31 cellular contexts compared by ENCODE assay signal in genomic region chr2:47097563-47097962, GRCh38. TPM values are rescaled to one million over a fixed set of nuclear protein-coding genes. Genes with fewer than 3 reads are reported as not detected.
"Had no signal": no experiment of that assay in that cellular context is flagged by ENCODE, and none has a peak within 500 bp of the region (broad histone marks: within the 10 kb centered on the region; RNA-seq: fewer than 3 reads in every experiment).

No MANE protein-coding gene starts in this region.

- DNase-seq: naive thymus-derived CD4-positive, alpha-beta T cell; natural killer cell; nucleus accumbens; pancreas; right cardiac atrium; spleen; stimulated activated CD4-positive, alpha-beta T cell treated with anti-CD3 and anti-CD28 coated beads, Interleukin-12 subunit alpha, Interleukin-12 subunit beta, amount 100 ng/mL, for 4 hours; stimulated activated CD4-positive, alpha-beta T cell treated with anti-CD3 and anti-CD28 coated beads, Interleukin-1b, Interleukin-23, amount 100 ng/mL, for 48 hours; stimulated activated CD4-positive, alpha-beta T cell treated with anti-CD3 and anti-CD28 coated beads, Interleukin-4, amount 100 ng/mL, for 1 hour; stimulated activated CD4-positive, alpha-beta T cell treated with anti-CD3 and anti-CD28 coated beads, Interleukin-4, amount 100 ng/mL, for 4 hours; stimulated activated CD8-positive, alpha-beta memory T cell treated with anti-CD3 and anti-CD28 coated beads, Interleukin-4, amount 100 ng/mL, for 48 hours; stimulated activated naive CD4-positive, alpha-beta T cell; stimulated activated naive CD8-positive, alpha-beta T cell treated with anti-CD3 and anti-CD28 coated beads, Interleukin-15, amount 100 ng/mL, for 72 hours; stimulated activated naive CD8-positive, alpha-beta T cell treated with anti-CD3 and anti-CD28 coated beads, Interleukin-15, Interleukin-2, amounts not matched to agents 100 U/mL and 50 U/mL, for 24 hours; substantia nigra; testis; tibial artery; transverse colon; upper lobe of right lung had no signal

- H3K27ac ChIP-seq: neural progenitor cell, neutrophil, pancreas, prostate gland, skin epidermis, spleen, suprapubic skin, testis, tibial artery, upper lobe of right lung, vagina had no signal

- H3K27me3 ChIP-seq: neural progenitor cell, neutrophil, pancreas, spleen, suprapubic skin, testis, tibial artery, transverse colon, upper lobe of right lung, vagina had no signal

- H3K9me3 ChIP-seq: neutrophil, pancreas, prostate gland, spleen, suprapubic skin, testis, tibial artery, transverse colon, upper lobe of right lung, vagina had no signal

- H3K4me2 ChIP-seq: neural progenitor cell, smooth muscle cell had no signal

- H2AFZ ChIP-seq: neural progenitor cell had no signal

- H3K36me3 ChIP-seq: neural progenitor cell, neutrophil, pancreas, prostate gland, spleen, suprapubic skin, tibial artery, transverse colon, upper lobe of right lung, vagina had no signal

- ATAC-seq: naive thymus-derived CD4-positive, alpha-beta T cell; natural killer cell; pancreas; sciatic nerve; stimulated activated memory B cell treated with anti-CD40 and anti-IgM and Interleukin-4, amounts not matched to agents 10 μg/mL and 1 μg/mL and 100 μg/mL, for 72 hours; stimulated activated naive CD8-positive, alpha-beta T cell treated with anti-CD3 and anti-CD28 coated beads, Interleukin-15, amount 100 ng/mL, for 72 hours; stimulated activated naive CD8-positive, alpha-beta T cell treated with anti-CD3 and anti-CD28 coated beads, Interleukin-15, Interleukin-2, amounts not matched to agents 100 U/mL and 50 U/mL, for 24 hours had no signal

- H3K4me3 ChIP-seq: neural progenitor cell, pancreas, prostate gland, skin epidermis, smooth muscle cell, spleen, suprapubic skin, testis, tibial artery, transverse colon, upper lobe of right lung, vagina had no signal

- H3K9ac ChIP-seq: neural progenitor cell had no signal

- H3K4me1 ChIP-seq: neural progenitor cell, pancreas, prostate gland, spleen, testis, tibial artery, upper lobe of right lung, vagina had no signal

RNA-seq across cellular contexts. Expression of gene STPG4, which starts 57.5 kb away (rescaled TPM):
- total RNA-seq: pancreas, pulmonary artery endothelial cell, upper lobe of right lung, urinary bladder had no signal
- polyA plus RNA-seq: naive thymus-derived CD4-positive, alpha-beta T cell; neural cell; pancreas; right cardiac atrium; smooth muscle cell had no signal
